ENCODE assay signal across 8 cellular contexts in genomic region chr13:72728290-72728605, GRCh38. TPM values are rescaled to one million over a fixed set of nuclear protein-coding genes. Genes with fewer than 3 reads are reported as not detected.
DNase-seq lines count a peak whose midpoint lies in the region; ATAC-seq, FAIRE-seq and TF ChIP-seq lines count a peak whose summit lies in the region.

No MANE protein-coding gene starts in this region.

- TF ChIP-seq CTCF in H9 (conservative IDR thresholded peaks at IDR 0.05) (no peak), SU-DHL-6 (IDR thresholded peaks at IDR 0.05; ENCODE audit: insufficient read depth, low read length, poor library complexity, severe bottlenecking) (no peak), gastroesophageal sphincter (IDR thresholded peaks at IDR 0.05) (no peak)

- no peaks in the 10 kb centered on the region for H3K27me3 ChIP-seq in H9 (ENCODE audit: insufficient read depth, low read length)
- H3K27me3 ChIP-seq in SU-DHL-6 (ENCODE audit: low read length): no peaks in the 10 kb centered on the region
- H3K27me3 ChIP-seq in gastroesophageal sphincter: no peaks in the 10 kb centered on the region
- H3K27me3 ChIP-seq in small intestine (ENCODE audit: control insufficient read depth in 2 of 2, insufficient read depth in 2 of 2, low read length in 2 of 2): no peaks in the 10 kb centered on the region

- peaks cover 35% of the 10 kb centered on the region for H3K36me3 ChIP-seq in SU-DHL-6 (ENCODE audit: low read length)
- no peaks in the 10 kb centered on the region for H3K36me3 ChIP-seq in gastroesophageal sphincter
- peaks cover 0 to under 1% of the 10 kb centered on the region in 2 donors for H3K36me3 ChIP-seq in small intestine (ENCODE audit: control insufficient read depth in 2 of 2, insufficient read depth in 2 of 2, low read length in 2 of 2)

- H3K23ac ChIP-seq in H9 (ENCODE audit: insufficient read length, low read depth, low read length): no peak overlapping the region

- no peak for ATAC-seq in gastroesophageal sphincter
- no peak for ATAC-seq in HG02678 (IDR thresholded peaks at IDR 0.05; ENCODE audit: unreplicated experiment)

- no peak for TF ChIP-seq POLR2A in gastroesophageal sphincter (IDR thresholded peaks at IDR 0.05)

- H2BK15ac ChIP-seq in H9 (ENCODE audit: low read depth, low read length): no peak overlapping the region

- H3K9me2 ChIP-seq in SU-DHL-6 (replicated peaks; ENCODE audit: insufficient read depth, low read length): no peaks in the 10 kb centered on the region

- no peaks in the 10 kb centered on the region for H3K79me1 ChIP-seq in H9 (ENCODE audit: insufficient read depth, low read depth, low read length, poor library complexity, severe bottlenecking)

- no peaks in the 10 kb centered on the region for H3F3A ChIP-seq in SU-DHL-6 (ENCODE audit: insufficient read depth)

- H3K4me3 Mint-ChIP-seq in H9: peak overlapping the region; percentile 90 to 96

- H2AK5ac ChIP-seq in H9 (ENCODE audit: insufficient read length, low read length): no peak overlapping the region

- H2AFZ ChIP-seq in H9 (ENCODE audit: low read length) (no peak overlapping the region), SU-DHL-6 (ENCODE audit: low read depth, low read length, severe bottlenecking) (peak overlapping the region; percentile 55)

- DNase-seq in H9: no peak
- no peak for DNase-seq in small intestine
- no peak for DNase-seq in NCI-H1694 treated with DMSO at 0.1 percent for 48 hours (lab: John Stamatoyannopoulos, UW)
- no peak for DNase-seq in iPS-NIHi7 (ENCODE audit: extremely low spot score)
- no peak for DNase-seq in UCSD-AML1 (lab: John Stamatoyannopoulos, UW; ENCODE audit: unreplicated experiment)

- no peaks in the 10 kb centered on the region for H3K9me3 Mint-ChIP-seq in H9

- H3T11ph ChIP-seq in H9 (ENCODE audit: low read length): no peak overlapping the region

- H3K18ac ChIP-seq in H9 (ENCODE audit: insufficient read length, low read depth, low read length): no peak overlapping the region

- no peak overlapping the region for H2BK5ac ChIP-seq in H9 (ENCODE audit: insufficient read length, low read length)

- peak overlapping the region; percentile 91 for H3K4me3 ChIP-seq in SU-DHL-6 (ENCODE audit: insufficient read depth, low read length, poor library complexity, severe bottlenecking)
- peak overlapping the region; percentile 51 to 94 for H3K4me3 ChIP-seq in gastroesophageal sphincter
- peak overlapping the region; percentile 71 to 80 for H3K4me3 ChIP-seq in small intestine (ENCODE audit: low read depth in 1 of 2, low read length in 2 of 2)

- H3K4me2 ChIP-seq in H9 (ENCODE audit: insufficient read depth, insufficient read length, low read length): peak overlapping the region; percentile 94
- peak overlapping the region; percentile 94 for H3K4me2 ChIP-seq in SU-DHL-6 (ENCODE audit: low read depth, low read length, poor library complexity, severe bottlenecking)

- peak overlapping the region in 2 of 3 experiments; percentile 57 to 94; a peak in 5 of 7 replicates for H3K27ac Mint-ChIP-seq in H9

- no CpG with 5 or more reads among the region's 3 CpGs for WGBS in H9 (ENCODE audit: extremely low coverage, insufficient read length, low lambda C conversion rate)
- WGBS in gastroesophageal sphincter (ENCODE audit: low coverage in 1 of 2), 2 donors: 0 to 6% methylated on average over 1 to 2 of the region's 3 CpGs
- WGBS in small intestine, 3 donors: 1 to 4% (median 2%) methylated on average over 3 of the region's 3 CpGs

- H3K9me3 ChIP-seq in H9 (ENCODE audit: control insufficient read depth, low read depth, low read length) (no peaks in the 10 kb centered on the region), SU-DHL-6 (ENCODE audit: insufficient read depth, low read length) (no peaks in the 10 kb centered on the region), gastroesophageal sphincter (no peaks in the 10 kb centered on the region), small intestine (ENCODE audit: control insufficient read depth, low read depth) (no peaks in the 10 kb centered on the region)

- no peak overlapping the region for H2BK12ac ChIP-seq in H9 (ENCODE audit: insufficient read length, low read depth, low read length)

- no peaks in the 10 kb centered on the region for H3K4me1 ChIP-seq in H9 (ENCODE audit: insufficient read depth, low read length)
- peaks cover 5 to 25% (median 10%) of the 10 kb centered on the region in 3 donors for H3K4me1 ChIP-seq in gastroesophageal sphincter
- H3K4me1 ChIP-seq in small intestine (ENCODE audit: control insufficient read depth in 2 of 2, insufficient read depth in 1 of 2, low read depth in 1 of 2, low read length in 1 of 2): peaks cover 3 to 5% of the 10 kb centered on the region in 2 donors

- FAIRE-seq in small intestine (lab: Jason Lieb, UNC): no peak

- H4K8ac ChIP-seq in H9 (replicated peaks; ENCODE audit: insufficient read length, low read depth, low read length): no peak overlapping the region

- H3K27me3 Mint-ChIP-seq in H9 (ENCODE audit: low read depth): no peaks in the 10 kb centered on the region

- H3K9ac ChIP-seq in H9 (ENCODE audit: extremely low read depth, insufficient read length, low read length): peak overlapping the region; percentile 63
- H3K9ac ChIP-seq in SU-DHL-6 (ENCODE audit: low read length): peak overlapping the region; percentile 88

- H3K56ac ChIP-seq in H9 (ENCODE audit: insufficient read length, low read depth, low read length): no peak overlapping the region

- no peak for TF ChIP-seq EP300 in gastroesophageal sphincter (IDR thresholded peaks at IDR 0.05)

- H2BK120ac ChIP-seq in H9 (ENCODE audit: low read depth, low read length, poor library complexity, severe bottlenecking): no peak overlapping the region

- H3K27ac ChIP-seq in H9 (ENCODE audit: insufficient read length, low read depth, low read length): no peak overlapping the region
- peak overlapping the region; percentile 60 for H3K27ac ChIP-seq in SU-DHL-6 (ENCODE audit: low read depth, low read length)
- peak overlapping the region in 3 of 4 donors; percentile 77 to 80 (median 77) for H3K27ac ChIP-seq in gastroesophageal sphincter
- H3K27ac ChIP-seq in small intestine (ENCODE audit: low read depth in 1 of 2, low read length in 1 of 2): peak overlapping the region; percentile 20 to 55

- H4K20me1 ChIP-seq in H9 (ENCODE audit: control insufficient read depth, insufficient read depth, insufficient read length): no peaks in the 10 kb centered on the region
- H4K20me1 ChIP-seq in SU-DHL-6 (ENCODE audit: low read depth, low read length): no peaks in the 10 kb centered on the region; the same call in 1 of the 2 replicates

- H4K91ac ChIP-seq in H9 (ENCODE audit: insufficient read length, low read depth, low read length): no peak overlapping the region

- H4K5ac ChIP-seq in H9 (ENCODE audit: insufficient read length, low read depth, low read length): no peak overlapping the region

- H3K79me2 ChIP-seq in H9 (ENCODE audit: insufficient read depth, low read length): peaks cover 13% of the 10 kb centered on the region; the same call in 1 of the 2 replicates
- peaks cover 87% of the 10 kb centered on the region for H3K79me2 ChIP-seq in SU-DHL-6 (ENCODE audit: insufficient read depth, low read length)

- no peak overlapping the region for H2BK20ac ChIP-seq in H9 (ENCODE audit: low read depth, low read length, poor library complexity, severe bottlenecking)

- H3K36me3 Mint-ChIP-seq in H9 (ENCODE audit: insufficient read depth in 1 of 3, low read depth in 3 of 3): peaks cover 14 to 31% (median 30%) of the 10 kb centered on the region in 3 experiments; a peak in 6 of 7 replicates

- peaks cover 9 to 11% of the 10 kb centered on the region in 2 experiments for H3K4me1 Mint-ChIP-seq in H9

- H3K23me2 ChIP-seq in H9 (ENCODE audit: insufficient read length, low read depth, low read length, poor library complexity, severe bottlenecking): peaks cover 10% of the 10 kb centered on the region

- no peak overlapping the region for H3K14ac ChIP-seq in H9 (ENCODE audit: insufficient read depth, low read length)

- H3K4ac ChIP-seq in H9 (ENCODE audit: low read depth, low read length): no peak overlapping the region

RNA-seq across cellular contexts. Expression of gene BORA, which starts 0.5 kb away (rescaled TPM):
- 16.5 and 17.0 TPM in 2 replicates for total RNA-seq in H9 (2021)
- total RNA-seq in gastroesophageal sphincter: 1 to 10 TPM in 2 of 4 donors, under 1 TPM in 2; 0.93 to 6.2 (median 1.3) TPM
- 1 to 10 TPM; 3.8 to 9.7 (median 4.0) TPM for polyA plus RNA-seq in small intestine

RNA-seq across cellular contexts. Expression of gene MZT1, which starts 0.8 kb away (rescaled TPM):
- total RNA-seq in H9 (2021) (21.3 and 25.2 TPM in 2 replicates), gastroesophageal sphincter (10 to 100 TPM in 1 of 4 donors, 1 to 10 TPM in 3; 4.7 to 12.1 (median 7.8) TPM)
- 10 to 100 TPM in 1 of 3 donors, 1 to 10 TPM in 2; 4.7 to 17.3 (median 5.7) TPM for polyA plus RNA-seq in small intestine

RNA-seq across cellular contexts. Expression of gene DIS3, which starts 53.5 kb away (rescaled TPM):
- 47.3 and 48.1 TPM in 2 replicates for total RNA-seq in H9 (2021)
- 10 to 100 TPM; 16.4 to 32.8 (median 26.9) TPM for total RNA-seq in gastroesophageal sphincter
- 10 to 100 TPM in 1 of 3 donors, 1 to 10 TPM in 2; 7.2 to 10.3 (median 7.8) TPM for polyA plus RNA-seq in small intestine

RNA-seq across cellular contexts. Expression of gene PIBF1, which starts 53.7 kb away (rescaled TPM):
- total RNA-seq in H9 (2021) (10.7 and 12.7 TPM in 2 replicates), gastroesophageal sphincter (10 to 100 TPM; 13.1 to 38.4 (median 22.3) TPM)
- 10 to 100 TPM in 2 of 3 donors, 1 to 10 TPM in 1; 9.2 to 10.7 (median 10.2) TPM for polyA plus RNA-seq in small intestine
